In genomic region chr7:67589178-67589577, GRCh38 we compare ENCODE assay signal across 18 cellular contexts.
"Had no signal": no experiment of that assay in that cellular context is flagged by ENCODE, and none has a peak within 500 bp of the region (broad histone marks: within the 10 kb centered on the region; RNA-seq: fewer than 3 reads in every experiment).

No MANE protein-coding gene starts in this region.

- H3K27ac ChIP-seq: colonic mucosa, esophagus squamous epithelium, foreskin keratinocyte, heart left ventricle, neural progenitor cell, ovary, stomach, thoracic aorta, transverse colon had no signal

- H3K4me1 ChIP-seq: colonic mucosa, esophagus squamous epithelium, foreskin keratinocyte, heart left ventricle, neural progenitor cell, stomach, transverse colon had no signal

- H3K4me3 ChIP-seq: colonic mucosa, esophagus squamous epithelium, heart left ventricle, neural progenitor cell, ovary, stomach, thoracic aorta, transverse colon had no signal

- H3K9me3 ChIP-seq: colonic mucosa had no signal

- H3K27me3 ChIP-seq: colonic mucosa, foreskin keratinocyte, heart left ventricle, neural progenitor cell, ovary, stomach, transverse colon had no signal

- DNase-seq: colonic mucosa; dermis blood vessel endothelial cell; esophagus squamous epithelium; foreskin keratinocyte; heart left ventricle; hippocampal formation; left colon; mesendoderm; naive thymus-derived CD8-positive, alpha-beta T cell; ovary; right cardiac atrium; small intestine; stimulated activated CD4-positive, alpha-beta T cell treated with anti-CD3 and anti-CD28 coated beads, Interleukin-12 subunit alpha, Interleukin-12 subunit beta, amount 100 ng/mL, for 4 hours; stimulated activated naive CD4-positive, alpha-beta T cell; stomach; transverse colon had no signal

- H3K36me3 ChIP-seq: colonic mucosa, esophagus squamous epithelium, heart left ventricle, neural progenitor cell, ovary, stomach, thoracic aorta, transverse colon had no signal

- ATAC-seq: foreskin keratinocyte; heart left ventricle; left colon; naive thymus-derived CD8-positive, alpha-beta T cell; right cardiac atrium had no signal
